In genomic region chr16:27195941-27196595, GRCh38 we compare ENCODE assay signal across 13 cellular contexts. TPM values are rescaled to one million over a fixed set of nuclear protein-coding genes. Genes with fewer than 3 reads are reported as not detected.
DNase-seq lines count a peak whose midpoint lies in the region; ATAC-seq and TF ChIP-seq lines count a peak whose summit lies in the region.
"Had no signal": no experiment of that assay in that cellular context is flagged by ENCODE, and none has a peak within 500 bp of the region (broad histone marks: within the 10 kb centered on the region; RNA-seq: fewer than 3 reads in every experiment).

No MANE protein-coding gene starts in this region.

- peak; percentile 47 to 91 (median 88) for DNase-seq in CD4-positive, CD25-positive, alpha-beta regulatory T cell
- peak; percentile 16 for DNase-seq in LoVo (ENCODE audit: low spot score)
- DNase-seq in activated CD8-positive, alpha-beta memory T cell treated with anti-CD3 and anti-CD28 coated beads, Interleukin-2, amount 50 U/mL, for 4 hours, result peak; percentile 38
- DNase-seq in effector memory CD8-positive, alpha-beta T cell, result peak; percentile 5 to 28 (median 16)
- DNase-seq in ascending aorta (ENCODE audit: low spot score in 2 of 2), result no peak
- no peak for DNase-seq in esophagus muscularis mucosa (ENCODE audit: extremely low spot score)
- DNase-seq: dorsolateral prefrontal cortex, NCI-H1694 treated with DMSO at 0.1 percent for 48 hours, NCI-H510A treated with DMSO at 0.1 percent for 48 hours, spleen had no signal

- 87% methylated on average over 9 of the region's 9 CpGs for WGBS in esophagus muscularis mucosa

- no peaks in the 10 kb centered on the region for H3K36me3 Mint-ChIP-seq in CD4-positive, CD25-positive, alpha-beta regulatory T cell
- H3K36me3 Mint-ChIP-seq in effector memory CD8-positive, alpha-beta T cell (ENCODE audit: insufficient read depth), result peaks cover 7% of the 10 kb centered on the region

- H3K27ac Mint-ChIP-seq in CD4-positive, CD25-positive, alpha-beta regulatory T cell, result peak overlapping the region; percentile 95 to 99 (median 98)
- peak overlapping the region; percentile 70 to 87 for H3K27ac Mint-ChIP-seq in effector memory CD8-positive, alpha-beta T cell
- H3K27ac Mint-ChIP-seq: progenitor cell of endocrine pancreas had no signal

- no peaks in the 10 kb centered on the region for H3K9me3 ChIP-seq in CD4-positive, CD25-positive, alpha-beta regulatory T cell (ENCODE audit: control insufficient read depth in 2 of 2, low read length in 2 of 2)
- H3K9me3 ChIP-seq in ascending aorta (no peaks in the 10 kb centered on the region), esophagus muscularis mucosa (no peaks in the 10 kb centered on the region)

- intact Hi-C loops in ascending aorta (cut with DNase I) (no loop called here), esophagus muscularis mucosa (cut with DNase I) (no loop called here)

- no peaks in the 10 kb centered on the region for H3K9me3 Mint-ChIP-seq in CD4-positive, CD25-positive, alpha-beta regulatory T cell
- no peaks in the 10 kb centered on the region for H3K9me3 Mint-ChIP-seq in effector memory CD8-positive, alpha-beta T cell

- H3K4me1 ChIP-seq in CD4-positive, CD25-positive, alpha-beta regulatory T cell (ENCODE audit: control insufficient read depth, insufficient read depth, low read length, poor library complexity, severe bottlenecking), result peaks cover 53% of the 10 kb centered on the region
- H3K4me1 ChIP-seq in ascending aorta (no peaks in the 10 kb centered on the region), esophagus muscularis mucosa (no peaks in the 10 kb centered on the region)

- peak overlapping the region; percentile 72 for H3K27ac ChIP-seq in CD4-positive, CD25-positive, alpha-beta regulatory T cell (ENCODE audit: insufficient read depth, low read length, poor library complexity, severe bottlenecking)
- H3K27ac ChIP-seq in ascending aorta, result no peak overlapping the region
- no peak overlapping the region for H3K27ac ChIP-seq in esophagus muscularis mucosa (replicated peaks in 1 of 4)
- H3K27ac ChIP-seq: BLaER1 treated with 17β-estradiol and CSF1 and Interleukin-3, amounts not matched to agents 10 nM and 100 nM; dorsolateral prefrontal cortex had no signal

- peak; percentile 94 to 95 for ATAC-seq in CD4-positive, CD25-positive, alpha-beta regulatory T cell (ENCODE audit: low read depth in 2 of 2)
- peak; percentile 90 for ATAC-seq in effector memory CD8-positive, alpha-beta T cell (replicated peaks)
- no peak for ATAC-seq in GM18873 (IDR thresholded peaks at IDR 0.05; ENCODE audit: low FRiP score, unreplicated experiment)

- H3K4me3 Mint-ChIP-seq in CD4-positive, CD25-positive, alpha-beta regulatory T cell, result peak overlapping the region; percentile 10 to 82 (median 74)
- H3K4me3 Mint-ChIP-seq in effector memory CD8-positive, alpha-beta T cell, result peak overlapping the region; percentile 39 to 52

- no peak for TF ChIP-seq CTCF in ascending aorta (IDR thresholded peaks at IDR 0.05)
- TF ChIP-seq CTCF in esophagus muscularis mucosa (IDR thresholded peaks at IDR 0.05), result no peak

- TF ChIP-seq POLR2A in esophagus muscularis mucosa (IDR thresholded peaks at IDR 0.05; ENCODE audit: low read depth), result no peak

- H3K27me3 ChIP-seq in CD4-positive, CD25-positive, alpha-beta regulatory T cell (ENCODE audit: control insufficient read depth, insufficient read depth, low read length), result no peaks in the 10 kb centered on the region
- H3K27me3 ChIP-seq in ascending aorta, result no peaks in the 10 kb centered on the region
- peaks cover 0 to 27% (median 0%) of the 10 kb centered on the region in 4 donors for H3K27me3 ChIP-seq in esophagus muscularis mucosa
- H3K27me3 ChIP-seq: BLaER1 treated with 17β-estradiol and CSF1 and Interleukin-3, amounts not matched to agents 10 nM and 100 nM; spleen had no signal

- H3K36me3 ChIP-seq in CD4-positive, CD25-positive, alpha-beta regulatory T cell (ENCODE audit: control insufficient read depth, insufficient read depth, low read length), result no peaks in the 10 kb centered on the region
- H3K36me3 ChIP-seq in ascending aorta (no peaks in the 10 kb centered on the region), esophagus muscularis mucosa (no peaks in the 10 kb centered on the region)
- H3K36me3 ChIP-seq: BLaER1 treated with 17β-estradiol and CSF1 and Interleukin-3, amounts not matched to agents 10 nM and 100 nM; spleen had no signal

- H3K4me1 Mint-ChIP-seq in CD4-positive, CD25-positive, alpha-beta regulatory T cell, result peaks cover 31 to 78% (median 54%) of the 10 kb centered on the region in 4 donors
- peaks cover 48 to 63% of the 10 kb centered on the region in 2 donors for H3K4me1 Mint-ChIP-seq in effector memory CD8-positive, alpha-beta T cell (ENCODE audit: low read depth in 2 of 2)

- no peaks in the 10 kb centered on the region for H3K27me3 Mint-ChIP-seq in CD4-positive, CD25-positive, alpha-beta regulatory T cell
- H3K27me3 Mint-ChIP-seq in effector memory CD8-positive, alpha-beta T cell, result no peaks in the 10 kb centered on the region
- H3K27me3 Mint-ChIP-seq: progenitor cell of endocrine pancreas had no signal

- TF ChIP-seq EP300 in esophagus muscularis mucosa (IDR thresholded peaks at IDR 0.05), result no peak

- H3K4me3 ChIP-seq in CD4-positive, CD25-positive, alpha-beta regulatory T cell (ENCODE audit: low read depth, low read length), result peak overlapping the region; percentile 50
- no peak overlapping the region for H3K4me3 ChIP-seq in ascending aorta
- H3K4me3 ChIP-seq in esophagus muscularis mucosa, result no peak overlapping the region
- H3K4me3 ChIP-seq: BLaER1 treated with 17β-estradiol and CSF1 and Interleukin-3, amounts not matched to agents 10 nM and 100 nM; dorsolateral prefrontal cortex; spleen had no signal

RNA-seq across cellular contexts. Expression of gene KDM8, which starts 7.3 kb away (rescaled TPM):
- 14.7 TPM for total RNA-seq in CD4-positive, CD25-positive, alpha-beta regulatory T cell
- 1 to 10 TPM; 2.8 to 8.8 (median 4.3) TPM for polyA plus RNA-seq in CD4-positive, CD25-positive, alpha-beta regulatory T cell
- total RNA-seq in ascending aorta (55.5 TPM), esophagus muscularis mucosa (1 to 10 TPM; 2.5 to 7.1 (median 3.7) TPM)

Comparison
In these comparisons a context has a peak if more than half of its experiments do, and no peak if none do; other contexts are left out.
1. DNase-seq: peak in CD4-positive, CD25-positive, alpha-beta regulatory T cell (3 of 3), LoVo (single experiment), activated CD8-positive, alpha-beta memory T cell treated with anti-CD3 and anti-CD28 coated beads, Interleukin-2, amount 50 U/mL, for 4 hours (single experiment) and effector memory CD8-positive, alpha-beta T cell (3 of 3); none in ascending aorta (0 of 2) and esophagus muscularis mucosa (single experiment).